In genomic region chr5:170307575-170308465, GRCh38 we compare ENCODE assay signal across 9 cellular contexts. TPM values are rescaled to one million over a fixed set of nuclear protein-coding genes. Genes with fewer than 3 reads are reported as not detected.
DNase-seq lines count a peak whose midpoint lies in the region; ATAC-seq and TF ChIP-seq lines count a peak whose summit lies in the region.
"Had no signal": no experiment of that assay in that cellular context is flagged by ENCODE, and none has a peak within 500 bp of the region (broad histone marks: within the 10 kb centered on the region; RNA-seq: fewer than 3 reads in every experiment).

No MANE protein-coding gene starts in this region.

- WGBS in gastroesophageal sphincter (ENCODE audit: low coverage in 1 of 2), 2 donors, result 25 to 27% methylated on average over 4 to 12 of the region's 15 CpGs
- 56 to 69% methylated on average over 15 of the region's 15 CpGs for WGBS in sigmoid colon, 2 donors

- TF ChIP-seq CTCF in GM13977 (IDR thresholded peaks at IDR 0.05; ENCODE audit: extremely low read depth, insufficient read depth, missing control alignments) (no peak), gastroesophageal sphincter (IDR thresholded peaks at IDR 0.05) (no peak), sigmoid colon (IDR thresholded peaks at IDR 0.05) (no peak), GM20000 (IDR thresholded peaks at IDR 0.05; ENCODE audit: extremely low read depth, missing control alignments) (no peak)

- H3K4me3 ChIP-seq in gastroesophageal sphincter, result no peak overlapping the region
- no peak overlapping the region for H3K4me3 ChIP-seq in sigmoid colon

- TF ChIP-seq POLR2A in gastroesophageal sphincter (IDR thresholded peaks at IDR 0.05) (no peak), sigmoid colon (IDR thresholded peaks at IDR 0.05) (no peak)

- H3K36me3 ChIP-seq in gastroesophageal sphincter (no peaks in the 10 kb centered on the region), sigmoid colon (no peaks in the 10 kb centered on the region)

- H3K9me3 Mint-ChIP-seq in immature natural killer cell, result no peaks in the 10 kb centered on the region

- H3K4me1 Mint-ChIP-seq in immature natural killer cell, result peaks cover 33 to 37% of the 10 kb centered on the region in 2 donors

- no peak overlapping the region for H3K4me3 Mint-ChIP-seq in immature natural killer cell

- H3K27ac Mint-ChIP-seq in immature natural killer cell, result no peak overlapping the region

- in situ Hi-C loops in GM13977 (cut with MboI; ENCODE audit: low pct_unique_long_range_greater_than_20kb, low sequenced_read_pairs, unreplicated experiment), result no loop called here

- H3K27me3 ChIP-seq in gastroesophageal sphincter, result no peaks in the 10 kb centered on the region
- H3K27me3 ChIP-seq in sigmoid colon, result no peaks in the 10 kb centered on the region

- H3K36me3 Mint-ChIP-seq in immature natural killer cell, result no peaks in the 10 kb centered on the region

- peaks cover 0 to 4% (median 0%) of the 10 kb centered on the region in 3 donors for H3K27me3 Mint-ChIP-seq in immature natural killer cell (ENCODE audit: low read depth in 3 of 3)

- TF ChIP-seq EP300 in gastroesophageal sphincter (IDR thresholded peaks at IDR 0.05) (peak; percentile 31), sigmoid colon (IDR thresholded peaks at IDR 0.05) (peak; percentile 76 to 99 (median 90))

- H3K4me1 ChIP-seq in gastroesophageal sphincter (peaks cover 0 to 45% (median 11%) of the 10 kb centered on the region in 3 donors), sigmoid colon (peaks cover 0 to 46% (median 33%) of the 10 kb centered on the region in 4 donors)

- peak; percentile 96 for ATAC-seq in gastroesophageal sphincter
- ATAC-seq in GM21717 (IDR thresholded peaks at IDR 0.05; ENCODE audit: unreplicated experiment), result no peak

- H3K27ac ChIP-seq in gastroesophageal sphincter, result peak overlapping the region; percentile 39 to 75 (median 73)
- peak overlapping the region; percentile 59 to 72 (median 62) for H3K27ac ChIP-seq in sigmoid colon

- H3K9me3 ChIP-seq in gastroesophageal sphincter, result no peaks in the 10 kb centered on the region
- H3K9me3 ChIP-seq in sigmoid colon, result no peaks in the 10 kb centered on the region

- intact Hi-C loops in sigmoid colon (cut with DNase I), result loop anchor here (5.0 kb wide), 1 partner anchor 41 kb away; no protein-coding TSS in a partner anchor

- DNase-seq in GM13977 (ENCODE audit: low spot score) (peak; percentile 39), sigmoid colon (peak; percentile 96), immature natural killer cell (no peak), GM20000 (ENCODE audit: low spot score) (no peak), cortex of kidney (lab: John Stamatoyannopoulos, UW) (no peak)
- DNase-seq: amniotic stem cell had no signal

TF ChIP-seq in PFSK-1, 5 proteins besides CTCF, POLR2A, EP300 and RAD21:
- TF ChIP-seq FOXP2 (optimal IDR thresholded peaks at IDR 0.05; ENCODE audit: borderline replicate concordance, extremely low read depth, extremely low read length, insufficient read depth), result no peak
- TF ChIP-seq SIN3A (IDR thresholded peaks at IDR 0.05; ENCODE audit: borderline replicate concordance, insufficient read depth, low read length), result peak; percentile 19; the same call in 1 of the 2 replicates
- peak in 1 of 2 experiments; percentile 43; a peak in 1 of 4 replicates for TF ChIP-seq REST (IDR thresholded peaks at IDR 0.05; ENCODE audit: insufficient read depth in 1 of 2, low read depth in 2 of 2, low read length in 2 of 2)
- no peak for TF ChIP-seq POLR2AphosphoS5 (IDR thresholded peaks at IDR 0.05; ENCODE audit: low read depth, low read length)
- no peak for TF ChIP-seq TAF1 (IDR thresholded peaks at IDR 0.05; ENCODE audit: borderline replicate concordance, insufficient read depth, low read length)

RNA-seq across cellular contexts. Expression of gene LCP2, which starts 10.2 kb away (rescaled TPM):
- polyA plus RNA-seq in PFSK-1 (2012; ENCODE audit: insufficient read length, low read depth), result 0.15 TPM
- total RNA-seq in gastroesophageal sphincter, result 10 to 100 TPM in 1 of 4 donors, 1 to 10 TPM in 3; 5.5 to 17.0 (median 8.3) TPM
- total RNA-seq in sigmoid colon, result 10 to 100 TPM; 10.2 to 17.2 (median 13.6) TPM
- 10 to 100 TPM in 1 of 3 donors, 1 to 10 TPM in 2; 5.4 to 22.3 (median 8.6) TPM for polyA plus RNA-seq in sigmoid colon
- polyA plus RNA-seq in immature natural killer cell, result 100 to 1,000 TPM in 1 of 3 donors, 10 to 100 TPM in 2; 87.1 to 276 (median 99.3) TPM

Comparison
In these comparisons a context has a peak if more than half of its experiments do, and no peak if none do; other contexts are left out.
1. DNase-seq: peak in GM13977 (single experiment) and sigmoid colon (single experiment); none in immature natural killer cell (0 of 3), GM20000 (single experiment) and cortex of kidney (single experiment).